Comparison of ENCODE assay signal across 12 cellular contexts in the genomic region with DNA sequence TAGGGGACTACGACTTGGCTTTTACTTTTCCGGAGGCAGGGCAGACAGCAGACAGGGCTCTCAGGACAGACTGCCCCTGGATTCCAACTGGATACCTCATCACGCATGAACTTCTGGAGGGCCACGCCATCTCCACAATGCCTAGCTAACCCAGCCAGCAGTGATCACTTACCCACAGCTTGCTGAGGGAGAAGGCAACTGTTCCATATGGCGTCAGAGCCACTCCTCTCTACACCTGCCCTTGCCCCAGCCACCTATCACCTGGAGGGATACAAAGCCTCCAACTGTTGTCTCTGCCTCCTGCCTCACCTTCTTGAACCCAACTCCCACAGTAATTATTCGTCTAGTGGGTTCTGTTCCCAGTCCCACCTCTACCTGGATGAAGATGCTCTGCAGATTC.
"Had no signal": no experiment of that assay in that cellular context is flagged by ENCODE, and none has a peak within 500 bp of the region (broad histone marks: within the 10 kb centered on the region; RNA-seq: fewer than 3 reads in every experiment).

No MANE protein-coding gene starts in this region.

- DNase-seq: activated CD4-positive, CD25-positive, alpha-beta regulatory T cell treated with anti-CD3 and anti-CD28 coated beads, Interleukin-2, amount 50 U/mL, for 72 hours; central memory CD4-positive, alpha-beta T cell; cortex of kidney; effector CD8-positive, alpha-beta T cell; left ventricle myocardium superior; mesendoderm; ovary; stimulated activated CD4-positive, alpha-beta T cell treated with anti-CD3 and anti-CD28 coated beads, Interleukin-4, amount 100 ng/mL, for 24 hours; stomach; T-helper 2 cell; uterus had no signal

- H3K9me3 Mint-ChIP-seq: activated T-helper 2 cell treated with anti-CD3 and anti-CD28 coated beads, Interferon-gamma antibody, Interleukin-2, Interleukin-4, amounts not matched to agents 10 μg/mL and 5 μg/mL and 100 μg/mL, durations not matched to agents 14 hours and 24 hours and 36 hours had no signal

- ATAC-seq: left ventricle myocardium superior had no signal
